ENCODE assay signal across 2 cellular contexts in the genomic region with DNA sequence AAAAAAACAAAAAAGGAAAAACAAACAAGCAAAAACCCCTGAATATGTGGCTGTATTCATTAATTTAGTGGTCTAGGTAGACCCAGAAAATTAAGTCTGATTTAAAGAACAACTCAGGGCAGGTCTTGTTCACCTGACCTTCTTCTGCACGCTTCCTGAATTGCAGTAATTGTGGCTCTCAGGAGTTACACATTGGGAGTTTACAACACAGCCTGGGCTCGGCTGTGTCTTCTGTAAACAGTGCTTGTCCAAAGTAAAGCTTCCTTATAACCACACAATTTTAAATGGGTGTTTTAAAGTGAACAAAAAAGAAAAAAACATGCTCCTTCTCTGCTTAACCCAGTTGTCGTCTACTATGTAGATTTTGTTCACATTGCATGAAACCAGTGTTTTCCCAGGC.
TF ChIP-seq lines count a peak whose summit lies in the region.

No MANE protein-coding gene starts in this region.

TF ChIP-seq in HepG2, 621 proteins besides CTCF, POLR2A, EP300 and RAD21:
- TF ChIP-seq FOXA3 (CRISPR knock-in tag; IDR thresholded peaks at IDR 0.05): peak; percentile 61; the same call in 1 of the 2 replicates
- no peak for TF ChIP-seq FOXA1 (IDR thresholded peaks at IDR 0.05)
- TF ChIP-seq FOXA1 (CRISPR knock-in tag; IDR thresholded peaks at IDR 0.05): peak; percentile 31; the same call in 1 of the 2 replicates
- TF ChIP-seq CEBPG (CRISPR knock-in tag; IDR thresholded peaks at IDR 0.05): peak; percentile 13; the same call in 1 of the 2 replicates
- no peak for TF ChIP-seq ZNF124 (CRISPR knock-in tag; IDR thresholded peaks at IDR 0.05)
- TF ChIP-seq, protein P1, sequence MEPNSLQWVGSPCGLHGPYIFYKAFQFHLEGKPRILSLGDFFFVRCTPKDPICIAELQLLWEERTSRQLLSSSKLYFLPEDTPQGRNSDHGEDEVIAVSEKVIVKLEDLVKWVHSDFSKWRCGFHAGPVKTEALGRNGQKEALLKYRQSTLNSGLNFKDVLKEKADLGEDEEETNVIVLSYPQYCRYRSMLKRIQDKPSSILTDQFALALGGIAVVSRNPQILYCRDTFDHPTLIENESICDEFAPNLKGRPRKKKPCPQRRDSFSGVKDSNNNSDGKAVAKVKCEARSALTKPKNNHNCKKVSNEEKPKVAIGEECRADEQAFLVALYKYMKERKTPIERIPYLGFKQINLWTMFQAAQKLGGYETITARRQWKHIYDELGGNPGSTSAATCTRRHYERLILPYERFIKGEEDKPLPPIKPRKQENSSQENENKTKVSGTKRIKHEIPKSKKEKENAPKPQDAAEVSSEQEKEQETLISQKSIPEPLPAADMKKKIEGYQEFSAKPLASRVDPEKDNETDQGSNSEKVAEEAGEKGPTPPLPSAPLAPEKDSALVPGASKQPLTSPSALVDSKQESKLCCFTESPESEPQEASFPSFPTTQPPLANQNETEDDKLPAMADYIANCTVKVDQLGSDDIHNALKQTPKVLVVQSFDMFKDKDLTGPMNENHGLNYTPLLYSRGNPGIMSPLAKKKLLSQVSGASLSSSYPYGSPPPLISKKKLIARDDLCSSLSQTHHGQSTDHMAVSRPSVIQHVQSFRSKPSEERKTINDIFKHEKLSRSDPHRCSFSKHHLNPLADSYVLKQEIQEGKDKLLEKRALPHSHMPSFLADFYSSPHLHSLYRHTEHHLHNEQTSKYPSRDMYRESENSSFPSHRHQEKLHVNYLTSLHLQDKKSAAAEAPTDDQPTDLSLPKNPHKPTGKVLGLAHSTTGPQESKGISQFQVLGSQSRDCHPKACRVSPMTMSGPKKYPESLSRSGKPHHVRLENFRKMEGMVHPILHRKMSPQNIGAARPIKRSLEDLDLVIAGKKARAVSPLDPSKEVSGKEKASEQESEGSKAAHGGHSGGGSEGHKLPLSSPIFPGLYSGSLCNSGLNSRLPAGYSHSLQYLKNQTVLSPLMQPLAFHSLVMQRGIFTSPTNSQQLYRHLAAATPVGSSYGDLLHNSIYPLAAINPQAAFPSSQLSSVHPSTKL (CRISPR knock-in tag; IDR thresholded peaks at IDR 0.05): peak; percentile 10; the same call in 1 of the 2 replicates
- TF ChIP-seq ZNF615 (CRISPR knock-in tag; IDR thresholded peaks at IDR 0.05; ENCODE audit: borderline replicate concordance): no peak
- TF ChIP-seq HDAC1 (CRISPR knock-in tag; IDR thresholded peaks at IDR 0.05): no peak
- peak; percentile 21; the same call in 1 of the 2 replicates for TF ChIP-seq GATAD2A (CRISPR knock-in tag; IDR thresholded peaks at IDR 0.05)
- TF ChIP-seq ZFP36L1 (CRISPR knock-in tag; IDR thresholded peaks at IDR 0.05): no peak
- no peak for TF ChIP-seq FOXP1 (IDR thresholded peaks at IDR 0.05)
- peak; percentile 39 for TF ChIP-seq FOXP1 (CRISPR knock-in tag; IDR thresholded peaks at IDR 0.05)
- 0 out of 2 replicates have a peak, but pooled peaks have one; percentile 29 for TF ChIP-seq ELF3 (CRISPR knock-in tag; IDR thresholded peaks at IDR 0.05)
- TF ChIP-seq, protein P2, sequence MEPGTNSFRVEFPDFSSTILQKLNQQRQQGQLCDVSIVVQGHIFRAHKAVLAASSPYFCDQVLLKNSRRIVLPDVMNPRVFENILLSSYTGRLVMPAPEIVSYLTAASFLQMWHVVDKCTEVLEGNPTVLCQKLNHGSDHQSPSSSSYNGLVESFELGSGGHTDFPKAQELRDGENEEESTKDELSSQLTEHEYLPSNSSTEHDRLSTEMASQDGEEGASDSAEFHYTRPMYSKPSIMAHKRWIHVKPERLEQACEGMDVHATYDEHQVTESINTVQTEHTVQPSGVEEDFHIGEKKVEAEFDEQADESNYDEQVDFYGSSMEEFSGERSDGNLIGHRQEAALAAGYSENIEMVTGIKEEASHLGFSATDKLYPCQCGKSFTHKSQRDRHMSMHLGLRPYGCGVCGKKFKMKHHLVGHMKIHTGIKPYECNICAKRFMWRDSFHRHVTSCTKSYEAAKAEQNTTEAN (CRISPR knock-in tag; conservative IDR thresholded peaks at IDR 0.05): 0 out of 2 replicates have a peak, but pooled peaks have one; percentile 45
- no peak for TF ChIP-seq IKZF1 (IDR thresholded peaks at IDR 0.05)
- no peak for TF ChIP-seq ETV5 (CRISPR knock-in tag; IDR thresholded peaks at IDR 0.05; ENCODE audit: borderline replicate concordance)
- TF ChIP-seq, protein P3, sequence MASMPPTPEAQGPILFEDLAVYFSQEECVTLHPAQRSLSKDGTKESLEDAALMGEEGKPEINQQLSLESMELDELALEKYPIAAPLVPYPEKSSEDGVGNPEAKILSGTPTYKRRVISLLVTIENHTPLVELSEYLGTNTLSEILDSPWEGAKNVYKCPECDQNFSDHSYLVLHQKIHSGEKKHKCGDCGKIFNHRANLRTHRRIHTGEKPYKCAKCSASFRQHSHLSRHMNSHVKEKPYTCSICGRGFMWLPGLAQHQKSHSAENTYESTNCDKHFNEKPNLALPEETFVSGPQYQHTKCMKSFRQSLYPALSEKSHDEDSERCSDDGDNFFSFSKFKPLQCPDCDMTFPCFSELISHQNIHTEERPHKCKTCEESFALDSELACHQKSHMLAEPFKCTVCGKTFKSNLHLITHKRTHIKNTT (CRISPR knock-in tag; IDR thresholded peaks at IDR 0.05): no peak

TF ChIP-seq in K562, 482 proteins besides CTCF, POLR2A, EP300 and RAD21:
- no peak for TF ChIP-seq ELF4 (CRISPR knock-in tag; IDR thresholded peaks at IDR 0.05)
- no peak for TF ChIP-seq TCFL5 (CRISPR knock-in tag; conservative IDR thresholded peaks at IDR 0.05)
- TF ChIP-seq, protein P4, sequence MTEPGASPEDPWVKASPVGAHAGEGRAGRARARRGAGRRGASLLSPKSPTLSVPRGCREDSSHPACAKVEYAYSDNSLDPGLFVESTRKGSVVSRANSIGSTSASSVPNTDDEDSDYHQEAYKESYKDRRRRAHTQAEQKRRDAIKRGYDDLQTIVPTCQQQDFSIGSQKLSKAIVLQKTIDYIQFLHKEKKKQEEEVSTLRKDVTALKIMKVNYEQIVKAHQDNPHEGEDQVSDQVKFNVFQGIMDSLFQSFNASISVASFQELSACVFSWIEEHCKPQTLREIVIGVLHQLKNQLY (CRISPR knock-in tag; conservative IDR thresholded peaks at IDR 0.05): no peak
- no peak for TF ChIP-seq HLTF (IDR thresholded peaks at IDR 0.05)
- no peak for TF ChIP-seq ETS2 (tag; IDR thresholded peaks at IDR 0.05; ENCODE audit: borderline replicate concordance, poor library complexity, severe bottlenecking)
- no peak for TF ChIP-seq RBM17 (IDR thresholded peaks at IDR 0.05; ENCODE audit: borderline replicate concordance, low read depth, low read length)
- TF ChIP-seq LARP7 (IDR thresholded peaks at IDR 0.05): no peak
- no peak for TF ChIP-seq ZNF699 (CRISPR knock-in tag; IDR thresholded peaks at IDR 0.05; ENCODE audit: insufficient replicate concordance)
- TF ChIP-seq POLR3A (IDR thresholded peaks at IDR 0.05; ENCODE audit: borderline replicate concordance, extremely low read depth, insufficient read depth, insufficient read length): no peak
